9 cellular contexts compared by ENCODE assay signal in the genomic region with DNA sequence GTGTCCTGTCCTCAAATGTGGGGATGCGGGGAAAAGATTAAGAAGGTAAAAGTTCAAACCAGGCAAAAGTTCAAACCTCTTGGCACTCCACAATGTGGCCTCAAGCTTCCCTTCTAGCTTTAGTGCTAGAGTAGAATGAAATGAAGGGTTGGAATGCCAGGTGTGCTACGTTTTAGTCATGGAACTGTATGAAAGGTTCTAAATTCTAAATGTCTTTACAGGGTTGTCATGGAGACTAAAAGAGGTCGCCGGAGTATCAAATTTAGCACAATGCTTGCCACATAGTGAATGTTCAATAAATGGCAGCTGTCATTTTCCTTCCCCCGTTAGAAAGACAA. TPM values are rescaled to one million over a fixed set of nuclear protein-coding genes. Genes with fewer than 3 reads are reported as not detected.
A peak's percentile ranks its signal among the peaks of the same experiment; 100 is the strongest.
DNase-seq lines count a peak whose midpoint lies in the region; ATAC-seq, FAIRE-seq and TF ChIP-seq lines count a peak whose summit lies in the region.
"Had no signal": no experiment of that assay in that cellular context is flagged by ENCODE, and none has a peak within 500 bp of the region (broad histone marks: within the 10 kb centered on the region; RNA-seq: fewer than 3 reads in every experiment).

No MANE protein-coding gene starts in this region.

- no peak for TF ChIP-seq CTCF in keratinocyte (optimal IDR thresholded peaks at IDR 0.05 in 1 of 3, IDR thresholded peaks at IDR 0.05 in 1 of 3, conservative IDR thresholded peaks at IDR 0.05 in 1 of 3; ENCODE audit: extremely low read depth in 1 of 3, insufficient read depth in 2 of 3, low read length in 3 of 3)

- dilution Hi-C loops in keratinocyte (cut with MboI; ENCODE audit: extremely low pct_ligation_motif_present, low sequenced_read_pairs): no loop called here

- peak; percentile 26 for ATAC-seq in stimulated activated naive CD8-positive, alpha-beta T cell treated with anti-CD3 and anti-CD28 coated beads, Interleukin-15, Interleukin-2, amounts not matched to agents 100 U/mL and 50 U/mL, for 24 hours
- no peak for ATAC-seq in GM21737 (IDR thresholded peaks at IDR 0.05; ENCODE audit: unreplicated experiment)
- ATAC-seq in GM18511 (IDR thresholded peaks at IDR 0.05; ENCODE audit: unreplicated experiment): no peak

- H3K9me3 ChIP-seq in keratinocyte (ENCODE audit: control insufficient read depth, low read depth, low read length): no peaks in the 10 kb centered on the region

- peak overlapping the region; percentile 92 for H3K4me2 ChIP-seq in keratinocyte (ENCODE audit: control insufficient read depth, extremely low read depth, insufficient read depth, low read depth, low read length)

- H3K9me1 ChIP-seq in keratinocyte (ENCODE audit: control insufficient read depth, extremely low read depth, insufficient read depth, low read length): no peaks in the 10 kb centered on the region

- peaks cover 7% of the 10 kb centered on the region for H3K36me3 Mint-ChIP-seq in activated naive CD8-positive, alpha-beta T cell treated with anti-CD3 and anti-CD28 coated beads for 36 hours

- peak; percentile 45 for DNase-seq in DMS53 (lab: John Stamatoyannopoulos, UW)
- no peak for DNase-seq in DMS53 treated with DMSO at 0.1 percent for 48 hours (lab: John Stamatoyannopoulos, UW; ENCODE audit: unreplicated experiment)
- DNase-seq in activated naive CD8-positive, alpha-beta T cell treated with anti-CD3 and anti-CD28 coated beads for 36 hours: no peak
- DNase-seq in keratinocyte (ENCODE audit: low read depth, low spot score): no peak
- DNase-seq in stimulated activated naive CD8-positive, alpha-beta T cell treated with anti-CD3 and anti-CD28 coated beads, Interleukin-15, Interleukin-2, amounts not matched to agents 100 U/mL and 50 U/mL, for 24 hours: no peak
- no peak for DNase-seq in cerebellum (ENCODE audit: low spot score)

- no peaks in the 10 kb centered on the region for H4K20me1 ChIP-seq in keratinocyte (ENCODE audit: control insufficient read depth, extremely low read depth, insufficient read depth, low read length)

- no peaks in the 10 kb centered on the region for H3K79me2 ChIP-seq in keratinocyte (ENCODE audit: control insufficient read depth, insufficient read depth, low read length)

- no peaks in the 10 kb centered on the region for H3K27me3 Mint-ChIP-seq in activated naive CD8-positive, alpha-beta T cell treated with anti-CD3 and anti-CD28 coated beads for 36 hours

- peak overlapping the region; percentile 93 for H3K27ac Mint-ChIP-seq in activated naive CD8-positive, alpha-beta T cell treated with anti-CD3 and anti-CD28 coated beads for 36 hours

- FAIRE-seq in keratinocyte (lab: Jason Lieb, UNC): no peak
- FAIRE-seq: A204.1 had no signal

- no peaks in the 10 kb centered on the region for H3K36me3 ChIP-seq in keratinocyte (ENCODE audit: control insufficient read depth in 2 of 2, extremely low read depth in 1 of 2, insufficient read depth in 2 of 2, low read length in 2 of 2)

- H3K27me3 ChIP-seq in keratinocyte (ENCODE audit: control insufficient read depth, extremely low read depth, insufficient read depth, low read length): no peaks in the 10 kb centered on the region

- H3K9me3 Mint-ChIP-seq in activated naive CD8-positive, alpha-beta T cell treated with anti-CD3 and anti-CD28 coated beads for 36 hours: no peaks in the 10 kb centered on the region

- H3K4me3 Mint-ChIP-seq in activated naive CD8-positive, alpha-beta T cell treated with anti-CD3 and anti-CD28 coated beads for 36 hours: peak overlapping the region; percentile 91

- peaks cover 14% of the 10 kb centered on the region for H3K4me1 ChIP-seq in keratinocyte (ENCODE audit: control insufficient read depth, extremely low read depth, insufficient read depth, low read length)

- H3K4me1 Mint-ChIP-seq in activated naive CD8-positive, alpha-beta T cell treated with anti-CD3 and anti-CD28 coated beads for 36 hours: peaks cover 50% of the 10 kb centered on the region

- H3K27ac ChIP-seq in keratinocyte (ENCODE audit: control insufficient read depth, insufficient read depth, low read length): no peak overlapping the region

- peak overlapping the region; percentile 97 for H2AFZ ChIP-seq in keratinocyte (ENCODE audit: control insufficient read depth, low read length)

- peak overlapping the region in 2 of 3 experiments; percentile 58 to 75 for H3K4me3 ChIP-seq in keratinocyte (ENCODE audit: control insufficient read depth in 2 of 3, extremely low read depth in 1 of 3, insufficient read depth in 2 of 3, low read depth in 1 of 3, low read length in 3 of 3)

- H3K9ac ChIP-seq in keratinocyte (ENCODE audit: control insufficient read depth, extremely low read depth, insufficient read depth, low read length): no peak overlapping the region

RNA-seq across cellular contexts. Expression of gene LRRC8D, which starts 57.2 kb away (rescaled TPM):
- 10 to 100 TPM; 37.7 to 41.2 TPM for total RNA-seq in activated naive CD8-positive, alpha-beta T cell treated with anti-CD3 and anti-CD28 coated beads for 36 hours
- polyA plus RNA-seq in keratinocyte: 50.6 to 65.2 TPM (median 54.7 TPM) in 3 replicates
- 13.7 TPM for polyA plus RNA-seq in keratinocyte (2011; ENCODE audit: low read depth)
- 42.2 and 56.6 TPM in 2 replicates for polyA plus RNA-seq in keratinocyte (2011; cell fraction: cytosol; rRNA removed)
- 59.4 and 66.6 TPM in 2 replicates for polyA plus RNA-seq in keratinocyte (2011; cell fraction: nucleus; rRNA removed)
- polyA plus RNA-seq in keratinocyte (2012; ENCODE audit: low replicate concordance): 19.0 and 40.4 TPM in 2 replicates
- polyA minus RNA-seq in keratinocyte: 59.6 to 96.0 TPM (median 74.5 TPM) in 3 replicates
- polyA minus RNA-seq in keratinocyte (2011; cell fraction: cytosol; rRNA and poly(A)+ RNA removed): 81.1 TPM
- polyA minus RNA-seq in keratinocyte (2011; cell fraction: nucleus; rRNA and poly(A)+ RNA removed): 41.0 and 65.7 TPM in 2 replicates
- 24.8 TPM for total RNA-seq in cerebellum
